Comparison of ENCODE assay signal across 26 cellular contexts in the genomic region with DNA sequence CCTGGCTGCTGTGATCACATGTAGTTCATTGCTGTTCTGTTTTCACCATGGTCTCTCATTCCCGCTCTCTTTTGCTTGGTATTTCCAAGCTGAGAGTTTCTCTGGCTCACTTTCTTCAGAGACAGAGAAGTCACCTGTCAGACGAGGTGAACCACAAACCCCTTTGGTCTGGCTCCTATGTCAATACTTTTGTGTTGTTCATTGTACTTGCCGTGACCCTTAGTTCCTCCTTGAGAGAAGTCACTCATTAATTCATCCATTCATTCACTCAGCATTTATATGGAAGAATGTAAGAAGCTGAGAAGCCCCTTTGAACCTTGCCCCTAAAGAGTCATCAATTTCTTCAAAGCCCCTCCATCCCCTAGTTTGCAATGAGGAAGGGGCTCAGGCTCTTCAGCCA. TPM values are rescaled to one million over a fixed set of nuclear protein-coding genes. Genes with fewer than 3 reads are reported as not detected.
DNase-seq lines count a peak whose midpoint lies in the region; ATAC-seq, FAIRE-seq and TF ChIP-seq lines count a peak whose summit lies in the region.
"Had no signal": no experiment of that assay in that cellular context is flagged by ENCODE, and none has a peak within 500 bp of the region (broad histone marks: within the 10 kb centered on the region; RNA-seq: fewer than 3 reads in every experiment).

No MANE protein-coding gene starts in this region.

- peaks cover 4 to 8% of the 10 kb centered on the region in 2 donors for H3K9me3 Mint-ChIP-seq in stimulated activated naive B cell treated with anti-CD40 and anti-IgM and Interleukin-4, amounts not matched to agents 10 μg/mL and 1 μg/mL and 100 μg/mL, for 72 hours
- no peaks in the 10 kb centered on the region for H3K9me3 Mint-ChIP-seq in activated naive CD8-positive, alpha-beta T cell treated with anti-CD3 and anti-CD28 coated beads for 36 hours
- H3K9me3 Mint-ChIP-seq: CD4-positive, alpha-beta memory T cell; CD8-positive, alpha-beta memory T cell had no signal

- TF ChIP-seq CTCF in HepG2 (CRISPR knock-in tag; IDR thresholded peaks at IDR 0.05) (no peak), right lobe of liver (IDR thresholded peaks at IDR 0.05) (no peak), K562 (IDR thresholded peaks at IDR 0.05 in 2 of 3, conservative IDR thresholded peaks at IDR 0.05 in 1 of 3; ENCODE audit: insufficient read depth in 2 of 3, low read depth in 1 of 3, low read length in 3 of 3) (no peak), GM20000 (IDR thresholded peaks at IDR 0.05; ENCODE audit: extremely low read depth, missing control alignments) (no peak)

- 79% methylated on average over 3 of the region's 3 CpGs for WGBS in HepG2 (ENCODE audit: low lambda C conversion rate)
- WGBS in right lobe of liver (ENCODE audit: insufficient coverage, low coverage, low lambda C conversion rate, missing lambda C conversion rate): 73% methylated on average over 3 of the region's 3 CpGs
- WGBS in K562 (ENCODE audit: insufficient coverage, low coverage, missing lambda C conversion rate): 66% methylated on average over 3 of the region's 3 CpGs

- H3K79me2 ChIP-seq in HepG2 (ENCODE audit: insufficient read depth, low read length): no peaks in the 10 kb centered on the region
- H3K79me2 ChIP-seq in K562 (ENCODE audit: control insufficient read depth, insufficient read depth, low read length): no peaks in the 10 kb centered on the region

- H3K27ac ChIP-seq in HepG2 (ENCODE audit: extremely low read length, insufficient read depth, low read length) (no peak overlapping the region), right lobe of liver (no peak overlapping the region), K562 (ENCODE audit: extremely low read depth, low read depth, low read length) (no peak overlapping the region)
- H3K27ac ChIP-seq: 22Rv1; A549; BLaER1 treated with 17β-estradiol and CSF1 and Interleukin-3, amounts not matched to agents 10 nM and 100 nM; C4-2B had no signal

- POLR2A ChIA-PET in HepG2 (lab: Yijun Ruan, JAX): no interaction called here
- POLR2A ChIA-PET in K562 (lab: Yijun Ruan, JAX): interaction anchor here (0.7 to 2.0 kb wide), 2 partner anchors 14 to 35 kb away, joined by 3 to 6 read pairs; no protein-coding TSS in a partner anchor

- peaks cover 32 to 47% of the 10 kb centered on the region in 2 donors for H3K36me3 Mint-ChIP-seq in stimulated activated naive B cell treated with anti-CD40 and anti-IgM and Interleukin-4, amounts not matched to agents 10 μg/mL and 1 μg/mL and 100 μg/mL, for 72 hours
- peaks cover 6% of the 10 kb centered on the region for H3K36me3 Mint-ChIP-seq in activated naive CD8-positive, alpha-beta T cell treated with anti-CD3 and anti-CD28 coated beads for 36 hours

- no peak overlapping the region for H3K4me3 Mint-ChIP-seq in stimulated activated naive B cell treated with anti-CD40 and anti-IgM and Interleukin-4, amounts not matched to agents 10 μg/mL and 1 μg/mL and 100 μg/mL, for 72 hours
- no peak overlapping the region for H3K4me3 Mint-ChIP-seq in activated naive CD8-positive, alpha-beta T cell treated with anti-CD3 and anti-CD28 coated beads for 36 hours
- H3K4me3 Mint-ChIP-seq: B cell; CD4-positive, alpha-beta memory T cell; CD8-positive, alpha-beta memory T cell had no signal

- H3K9ac ChIP-seq in HepG2 (ENCODE audit: insufficient read depth, low read depth, low read length): no peak overlapping the region
- H3K9ac ChIP-seq in K562 (ENCODE audit: insufficient read depth in 1 of 2, low read depth in 2 of 2, low read length in 2 of 2): no peak overlapping the region
- H3K9ac ChIP-seq: BLaER1 treated with 17β-estradiol and CSF1 and Interleukin-3, amounts not matched to agents 10 nM and 100 nM had no signal

- no peak for TF ChIP-seq EP300 in HepG2 (IDR thresholded peaks at IDR 0.05; ENCODE audit: low read depth in 2 of 2, low read length in 2 of 2)
- TF ChIP-seq EP300 in HepG2 (CRISPR knock-in tag; IDR thresholded peaks at IDR 0.05; ENCODE audit: borderline replicate concordance): no peak
- no peak for TF ChIP-seq EP300 in K562 (IDR thresholded peaks at IDR 0.05; ENCODE audit: low read length)

- H3K27me3 Mint-ChIP-seq in stimulated activated naive B cell treated with anti-CD40 and anti-IgM and Interleukin-4, amounts not matched to agents 10 μg/mL and 1 μg/mL and 100 μg/mL, for 72 hours: no peaks in the 10 kb centered on the region
- no peaks in the 10 kb centered on the region for H3K27me3 Mint-ChIP-seq in activated naive CD8-positive, alpha-beta T cell treated with anti-CD3 and anti-CD28 coated beads for 36 hours
- H3K27me3 Mint-ChIP-seq: B cell; CD4-positive, alpha-beta memory T cell; CD8-positive, alpha-beta memory T cell had no signal

- TF ChIP-seq RAD21 in HepG2 (CRISPR knock-in tag; IDR thresholded peaks at IDR 0.05) (no peak), K562 (CRISPR knock-in tag; conservative IDR thresholded peaks at IDR 0.05 in 1 of 2, IDR thresholded peaks at IDR 0.05 in 1 of 2) (no peak)

- H3K4me1 Mint-ChIP-seq in stimulated activated naive B cell treated with anti-CD40 and anti-IgM and Interleukin-4, amounts not matched to agents 10 μg/mL and 1 μg/mL and 100 μg/mL, for 72 hours: peaks cover 25 to 54% of the 10 kb centered on the region in 2 donors
- H3K4me1 Mint-ChIP-seq in activated naive CD8-positive, alpha-beta T cell treated with anti-CD3 and anti-CD28 coated beads for 36 hours: peaks cover 4% of the 10 kb centered on the region
- H3K4me1 Mint-ChIP-seq: CD4-positive, alpha-beta memory T cell had no signal

- H3K9me1 ChIP-seq in K562 (ENCODE audit: control insufficient read depth, insufficient read depth, low read length): no peaks in the 10 kb centered on the region

- H4K20me1 ChIP-seq in HepG2 (ENCODE audit: insufficient read depth, low read length) (no peaks in the 10 kb centered on the region), K562 (replicated peaks; ENCODE audit: control insufficient read depth, insufficient read depth, low read length) (no peaks in the 10 kb centered on the region)

- H3K9me3 ChIP-seq in HepG2 (ENCODE audit: low read length) (no peaks in the 10 kb centered on the region), right lobe of liver (no peaks in the 10 kb centered on the region), K562 (replicated peaks; ENCODE audit: control insufficient read depth, insufficient read depth, low read depth, low read length) (no peaks in the 10 kb centered on the region)
- H3K9me3 ChIP-seq: A549 had no signal

- no peak for ATAC-seq in HepG2
- no peak for ATAC-seq in right lobe of liver
- ATAC-seq in K562: no peak
- ATAC-seq in stimulated activated naive B cell treated with anti-CD40 and anti-IgM and Interleukin-4, amounts not matched to agents 10 μg/mL and 1 μg/mL and 100 μg/mL, for 72 hours (replicated peaks): peak; percentile 29 to 51
- ATAC-seq: A549 had no signal

- H3K27me3 ChIP-seq in HepG2 (ENCODE audit: control insufficient read depth in 1 of 2, insufficient read depth in 2 of 2, low read length in 2 of 2): no peaks in the 10 kb centered on the region
- H3K27me3 ChIP-seq in right lobe of liver: no peaks in the 10 kb centered on the region
- H3K27me3 ChIP-seq in K562 (ENCODE audit: control insufficient read depth in 2 of 2, insufficient read depth in 2 of 2, low read length in 2 of 2): no peaks in the 10 kb centered on the region
- H3K27me3 ChIP-seq: BLaER1 treated with 17β-estradiol and CSF1 and Interleukin-3, amounts not matched to agents 10 nM and 100 nM had no signal

- no peaks in the 10 kb centered on the region for H3K4me1 ChIP-seq in HepG2 (ENCODE audit: insufficient read depth, low read length)
- H3K4me1 ChIP-seq in right lobe of liver: no peaks in the 10 kb centered on the region
- peaks cover 10 to 23% of the 10 kb centered on the region in 2 experiments; a peak in 4 of 5 replicates for H3K4me1 ChIP-seq in K562 (replicated peaks in 1 of 2; ENCODE audit: control insufficient read depth in 2 of 2, insufficient read depth in 2 of 2, low read length in 2 of 2)

- CTCF ChIA-PET in HepG2 (lab: Yijun Ruan, JAX; ENCODE audit: low intra/inter-chr PET ratio, low total read pairs): no interaction called here
- CTCF ChIA-PET in K562 (lab: Yijun Ruan, JAX; ENCODE audit: low intra/inter-chr PET ratio): no interaction called here

- H3K36me3 ChIP-seq in HepG2 (replicated peaks in 1 of 2; ENCODE audit: control insufficient read depth in 1 of 2, insufficient read depth in 2 of 2, low read length in 2 of 2) (peaks cover 2 to 9% of the 10 kb centered on the region in 2 experiments; a peak in 2 of 5 replicates), right lobe of liver (peaks cover 0 to 9% (median 0%) of the 10 kb centered on the region in 4 donors), K562 (ENCODE audit: control insufficient read depth, insufficient read depth, low read length) (peaks cover 5% of the 10 kb centered on the region; the same call in 2 of the 3 replicates)

- no peak overlapping the region for H3K27ac Mint-ChIP-seq in stimulated activated naive B cell treated with anti-CD40 and anti-IgM and Interleukin-4, amounts not matched to agents 10 μg/mL and 1 μg/mL and 100 μg/mL, for 72 hours
- no peak overlapping the region for H3K27ac Mint-ChIP-seq in activated naive CD8-positive, alpha-beta T cell treated with anti-CD3 and anti-CD28 coated beads for 36 hours
- H3K27ac Mint-ChIP-seq: B cell; CD8-positive, alpha-beta memory T cell had no signal

- H2AFZ ChIP-seq in HepG2 (ENCODE audit: low read length) (no peak overlapping the region), K562 (ENCODE audit: low read depth, low read length) (no peak overlapping the region)

- DNase-seq in HepG2 (ENCODE audit: low spot score): no peak
- DNase-seq in right lobe of liver: no peak
- DNase-seq in K562 (ENCODE audit: extremely low read depth in 1 of 4, low spot score in 3 of 4): no peak
- peak; percentile 40 for DNase-seq in myocyte (ENCODE audit: low read depth)
- DNase-seq in stimulated activated naive B cell treated with anti-CD40 and anti-IgM and Interleukin-4, amounts not matched to agents 10 μg/mL and 1 μg/mL and 100 μg/mL, for 72 hours: no peak
- DNase-seq in activated naive CD8-positive, alpha-beta T cell treated with anti-CD3 and anti-CD28 coated beads for 36 hours: no peak
- DNase-seq in GM20000 (ENCODE audit: low spot score): no peak
- DNase-seq in posterior vena cava (ENCODE audit: low spot score): no peak
- DNase-seq: AML-193; CD4-positive, alpha-beta memory T cell; CD8-positive, alpha-beta memory T cell; COR-L47; DMS 273 treated with DMSO at 0.1 percent for 48 hours; DMS153; DMS53; DMS79; DND-41; EL; GDM1 had no signal

- FAIRE-seq in HepG2 (lab: Jason Lieb, UNC) (peak; percentile 28), K562 (lab: Jason Lieb, UNC) (no peak)
- FAIRE-seq: A549, GM12891, GM19239 had no signal

- intact Hi-C loops in HepG2 (cut with micrococcal nuclease; ENCODE audit: unreplicated experiment): no loop called here
- intact Hi-C loops in right lobe of liver (cut with DNase I): no loop called here
- intact Hi-C loops in K562 (cut with micrococcal nuclease): no loop called here
- intact Hi-C loops in posterior vena cava (cut with DNase I): no loop called here

- BruUV-seq in HepG2 (replicated peaks; lab: Mats Ljungman, UMichigan) (no TSS peak), K562 (replicated peaks; lab: Mats Ljungman, UMichigan) (no TSS peak)

- H3K4me3 ChIP-seq in HepG2 (replicated peaks in 1 of 3; ENCODE audit: insufficient read depth in 1 of 3, low read depth in 2 of 3, low read length in 3 of 3) (no peak overlapping the region), right lobe of liver (no peak overlapping the region), K562 (no peak overlapping the region)
- H3K4me3 ChIP-seq: A549; BLaER1 treated with 17β-estradiol and CSF1 and Interleukin-3, amounts not matched to agents 10 nM and 100 nM had no signal

- TF ChIP-seq POLR2A in HepG2 (IDR thresholded peaks at IDR 0.05; ENCODE audit: insufficient read depth in 1 of 2, low read depth in 2 of 2, low read length in 2 of 2) (no peak), right lobe of liver (IDR thresholded peaks at IDR 0.05) (no peak), K562 (conservative IDR thresholded peaks at IDR 0.05) (no peak)

- no peak overlapping the region for H3K4me2 ChIP-seq in HepG2 (ENCODE audit: low read depth, low read length)
- no peak overlapping the region for H3K4me2 ChIP-seq in K562 (ENCODE audit: insufficient read depth, low read length)
- H3K4me2 ChIP-seq: A549 had no signal

- in situ Hi-C loops in HepG2 (cut with HindIII; ENCODE audit: extremely low pct_ligation_motif_present, low pct_unique_long_range_greater_than_20kb): no loop called here
- in situ Hi-C loops in K562 (cut with MboI): no loop called here

RNA-seq across cellular contexts. Expression of a gene that starts 15.2 kb away (rescaled TPM):
- total RNA-seq in HepG2 (2016; rRNA removed; fragmentation: Illumina TruSeq; extraction: Trizol) (191 and 232 TPM in 2 replicates), right lobe of liver (100 to 1,000 TPM in 3 of 6 experiments, 10 to 100 TPM in 3; 85.0 to 147 (median 99.2) TPM), K562 (2014; rRNA removed) (78.6 and 82.9 TPM in 2 replicates), K562 (2014; rRNA removed; fragmentation: Illumina TruSeq; extraction: Trizol) (99.4 and 117 TPM in 2 replicates), K562 (2015; rRNA removed; fragmentation: Illumina TruSeq; extraction: Trizol) (95.8 and 100 TPM in 2 replicates), K562 (2021) (115 and 125 TPM in 2 replicates), myocyte (51.8 and 66.7 TPM in 2 replicates), posterior vena cava (100 to 1,000 TPM; 111 to 137 TPM)
- 20.4 and 23.3 TPM in 2 replicates for total RNA-seq in HepG2 (2016; cell fraction: cytosol; rRNA removed; fragmentation: Illumina TruSeq; extraction: Trizol; ENCODE audit: low read depth)
- 188 and 227 TPM in 2 replicates for total RNA-seq in HepG2 (2016; cell fraction: insoluble cytoplasmic fraction; rRNA removed; fragmentation: Illumina TruSeq; extraction: Trizol)
- 73.2 and 79.2 TPM in 2 replicates for total RNA-seq in HepG2 (2016; cell fraction: membrane; rRNA removed; fragmentation: Illumina TruSeq; extraction: Trizol)
- 172 and 204 TPM in 2 replicates for total RNA-seq in HepG2 (2016; cell fraction: nucleus; rRNA removed; fragmentation: Illumina TruSeq; extraction: Trizol)
- polyA plus RNA-seq in HepG2 (2011; rRNA removed) (170 and 183 TPM in 2 replicates), K562 (2011; rRNA removed) (165 and 201 TPM in 2 replicates), K562 (2014; fragmentation: Illumina TruSeq; extraction: Trizol) (110 and 123 TPM in 2 replicates), K562 (2014; fragmentation: Nextera tagmentation; extraction: Ambion mirVana) (100 to 1,000 TPM; 217 to 237 TPM), K562 (2014; rRNA removed) (94.0 and 99.3 TPM in 2 replicates)
- 120 and 161 TPM in 2 replicates for polyA plus RNA-seq in HepG2 (2011; cell fraction: cytosol; rRNA removed)
- 48.7 and 68.4 TPM in 2 replicates for polyA plus RNA-seq in HepG2 (2011; cell fraction: nucleus; rRNA removed)
- polyA plus RNA-seq in HepG2 (2012): 135 and 170 TPM in 2 replicates
- polyA plus RNA-seq in HepG2 (2016; cell fraction: cytosol; fragmentation: Illumina TruSeq; extraction: Trizol; ENCODE audit: low read depth): 30.7 and 36.6 TPM in 2 replicates
- 146 TPM in 2 replicates for polyA plus RNA-seq in HepG2 (2016; cell fraction: insoluble cytoplasmic fraction; fragmentation: Illumina TruSeq; extraction: Trizol; ENCODE audit: low read depth)
- polyA plus RNA-seq in HepG2 (2016; cell fraction: membrane; fragmentation: Illumina TruSeq; extraction: Trizol; ENCODE audit: low read depth): 43.2 and 44.0 TPM in 2 replicates
- 201 and 204 TPM in 2 replicates for polyA plus RNA-seq in HepG2 (2016; cell fraction: nucleus; fragmentation: Illumina TruSeq; extraction: Trizol; ENCODE audit: insufficient read depth, low read depth)
- 95.6 and 263 TPM in 2 replicates for polyA minus RNA-seq in HepG2 (2011; rRNA and poly(A)+ RNA removed; ENCODE audit: low replicate concordance)
- 122 and 129 TPM in 2 replicates for polyA minus RNA-seq in HepG2 (2011; cell fraction: cytosol; rRNA and poly(A)+ RNA removed)
- 66.2 and 98.2 TPM in 2 replicates for polyA minus RNA-seq in HepG2 (2011; cell fraction: nucleus; rRNA and poly(A)+ RNA removed)
- total RNA-seq in K562 (2011; cell fraction: chromatin; rRNA removed; ENCODE audit: low replicate concordance): 97.6 and 157 TPM in 2 replicates
- total RNA-seq in K562 (2011; cell fraction: nucleolus; rRNA removed): 127 and 128 TPM in 2 replicates
- total RNA-seq in K562 (2011; cell fraction: nucleoplasm; rRNA removed): 152 and 201 TPM in 2 replicates
- polyA plus RNA-seq in K562 (2011; cell fraction: cytosol; rRNA removed): 73.3 and 94.0 TPM in 2 replicates
- 44.7 and 52.8 TPM in 2 replicates for polyA plus RNA-seq in K562 (2011; cell fraction: nucleus; rRNA removed)
- polyA plus RNA-seq in K562 (2012): 122 and 156 TPM in 2 replicates
- polyA minus RNA-seq in K562 (2011; rRNA and poly(A)+ RNA removed): 227 and 238 TPM in 2 replicates
- polyA minus RNA-seq in K562 (2011; cell fraction: cytosol; rRNA and poly(A)+ RNA removed): 45.9 and 53.0 TPM in 2 replicates
- 34.2 and 54.3 TPM in 2 replicates for polyA minus RNA-seq in K562 (2011; cell fraction: nucleus; rRNA and poly(A)+ RNA removed)
- polyA plus RNA-seq in myocyte (2012): 63.8 TPM
- 10 to 100 TPM; 41.2 to 42.3 TPM for total RNA-seq in activated naive CD8-positive, alpha-beta T cell treated with anti-CD3 and anti-CD28 coated beads for 36 hours

RNA-seq across cellular contexts. Expression of a gene that starts 40.6 kb away (rescaled TPM):
- total RNA-seq in HepG2 (2016; rRNA removed; fragmentation: Illumina TruSeq; extraction: Trizol): 21.0 and 24.0 TPM in 2 replicates
- total RNA-seq in HepG2 (2016; cell fraction: cytosol; rRNA removed; fragmentation: Illumina TruSeq; extraction: Trizol; ENCODE audit: low read depth): 8.3 and 8.9 TPM in 2 replicates
- total RNA-seq in HepG2 (2016; cell fraction: insoluble cytoplasmic fraction; rRNA removed; fragmentation: Illumina TruSeq; extraction: Trizol): 17.8 and 24.5 TPM in 2 replicates
- total RNA-seq in HepG2 (2016; cell fraction: membrane; rRNA removed; fragmentation: Illumina TruSeq; extraction: Trizol): 18.3 and 18.8 TPM in 2 replicates
- 28.5 and 28.8 TPM in 2 replicates for total RNA-seq in HepG2 (2016; cell fraction: nucleus; rRNA removed; fragmentation: Illumina TruSeq; extraction: Trizol)
- 23.7 and 25.2 TPM in 2 replicates for polyA plus RNA-seq in HepG2 (2011; rRNA removed)
- polyA plus RNA-seq in HepG2 (2011; cell fraction: cytosol; rRNA removed): 16.5 and 24.2 TPM in 2 replicates
- 65.7 and 80.5 TPM in 2 replicates for polyA plus RNA-seq in HepG2 (2011; cell fraction: nucleus; rRNA removed)
- polyA plus RNA-seq in HepG2 (2012): 20.4 and 24.1 TPM in 2 replicates
- polyA plus RNA-seq in HepG2 (2016; cell fraction: cytosol; fragmentation: Illumina TruSeq; extraction: Trizol; ENCODE audit: low read depth): 5.7 and 5.8 TPM in 2 replicates
- polyA plus RNA-seq in HepG2 (2016; cell fraction: insoluble cytoplasmic fraction; fragmentation: Illumina TruSeq; extraction: Trizol; ENCODE audit: low read depth): 19.1 and 24.2 TPM in 2 replicates
- 11.6 and 14.8 TPM in 2 replicates for polyA plus RNA-seq in HepG2 (2016; cell fraction: membrane; fragmentation: Illumina TruSeq; extraction: Trizol; ENCODE audit: low read depth)
- polyA plus RNA-seq in HepG2 (2016; cell fraction: nucleus; fragmentation: Illumina TruSeq; extraction: Trizol; ENCODE audit: insufficient read depth, low read depth): 29.2 and 31.6 TPM in 2 replicates
- 25.8 and 60.0 TPM in 2 replicates for polyA minus RNA-seq in HepG2 (2011; rRNA and poly(A)+ RNA removed; ENCODE audit: low replicate concordance)
- 12.9 and 13.4 TPM in 2 replicates for polyA minus RNA-seq in HepG2 (2011; cell fraction: cytosol; rRNA and poly(A)+ RNA removed)
- polyA minus RNA-seq in HepG2 (2011; cell fraction: nucleus; rRNA and poly(A)+ RNA removed): 37.9 and 48.2 TPM in 2 replicates
- total RNA-seq in right lobe of liver: 10 to 100 TPM in 2 of 6 experiments, 1 to 10 TPM in 4; 7.6 to 15.5 (median 9.8) TPM
- 30.2 and 61.4 TPM in 2 replicates for total RNA-seq in K562 (2011; cell fraction: chromatin; rRNA removed; ENCODE audit: low replicate concordance)
- 25.0 and 33.5 TPM in 2 replicates for total RNA-seq in K562 (2011; cell fraction: nucleolus; rRNA removed)
- 22.7 and 28.2 TPM in 2 replicates for total RNA-seq in K562 (2011; cell fraction: nucleoplasm; rRNA removed)
- total RNA-seq in K562 (2014; rRNA removed): 9.3 and 10.9 TPM in 2 replicates
- total RNA-seq in K562 (2014; rRNA removed; fragmentation: Illumina TruSeq; extraction: Trizol): 4.2 and 4.8 TPM in 2 replicates
- total RNA-seq in K562 (2015; rRNA removed; fragmentation: Illumina TruSeq; extraction: Trizol): 5.8 and 5.9 TPM in 2 replicates
- total RNA-seq in K562 (2021): 14.5 and 15.0 TPM in 2 replicates
- 7.1 and 9.3 TPM in 2 replicates for polyA plus RNA-seq in K562 (2011; rRNA removed)
- polyA plus RNA-seq in K562 (2011; cell fraction: cytosol; rRNA removed): 5.9 and 9.1 TPM in 2 replicates
- polyA plus RNA-seq in K562 (2011; cell fraction: nucleus; rRNA removed): 26.0 and 36.1 TPM in 2 replicates
- polyA plus RNA-seq in K562 (2012): 10.1 and 12.3 TPM in 2 replicates
- 7.7 and 8.8 TPM in 2 replicates for polyA plus RNA-seq in K562 (2014; fragmentation: Illumina TruSeq; extraction: Trizol)
- under 1 TPM; 0.68 to 0.70 TPM for polyA plus RNA-seq in K562 (2014; fragmentation: Nextera tagmentation; extraction: Ambion mirVana)
- polyA plus RNA-seq in K562 (2014; rRNA removed): 6.8 and 7.7 TPM in 2 replicates
- polyA minus RNA-seq in K562 (2011; rRNA and poly(A)+ RNA removed): 7.8 and 7.9 TPM in 2 replicates
- 5.4 and 8.4 TPM in 2 replicates for polyA minus RNA-seq in K562 (2011; cell fraction: cytosol; rRNA and poly(A)+ RNA removed)
- polyA minus RNA-seq in K562 (2011; cell fraction: nucleus; rRNA and poly(A)+ RNA removed): 16.6 and 18.9 TPM in 2 replicates
- 4.4 and 8.0 TPM in 2 replicates for total RNA-seq in myocyte
- polyA plus RNA-seq in myocyte (2012): 16.1 TPM
- total RNA-seq in activated naive CD8-positive, alpha-beta T cell treated with anti-CD3 and anti-CD28 coated beads for 36 hours: 10 to 100 TPM; 55.0 to 56.6 TPM
- 10 to 100 TPM; 23.1 to 32.7 TPM for total RNA-seq in posterior vena cava

Comparison
In these comparisons a context has a peak if more than half of its experiments do, and no peak if none do; other contexts are left out.
1. ATAC-seq: peak in stimulated activated naive B cell treated with anti-CD40 and anti-IgM and Interleukin-4, amounts not matched to agents 10 μg/mL and 1 μg/mL and 100 μg/mL, for 72 hours (2 of 2); none in HepG2 (single experiment), right lobe of liver (0 of 4) and K562 (single experiment).